9 cellular contexts compared by ENCODE assay signal in the genomic region with DNA sequence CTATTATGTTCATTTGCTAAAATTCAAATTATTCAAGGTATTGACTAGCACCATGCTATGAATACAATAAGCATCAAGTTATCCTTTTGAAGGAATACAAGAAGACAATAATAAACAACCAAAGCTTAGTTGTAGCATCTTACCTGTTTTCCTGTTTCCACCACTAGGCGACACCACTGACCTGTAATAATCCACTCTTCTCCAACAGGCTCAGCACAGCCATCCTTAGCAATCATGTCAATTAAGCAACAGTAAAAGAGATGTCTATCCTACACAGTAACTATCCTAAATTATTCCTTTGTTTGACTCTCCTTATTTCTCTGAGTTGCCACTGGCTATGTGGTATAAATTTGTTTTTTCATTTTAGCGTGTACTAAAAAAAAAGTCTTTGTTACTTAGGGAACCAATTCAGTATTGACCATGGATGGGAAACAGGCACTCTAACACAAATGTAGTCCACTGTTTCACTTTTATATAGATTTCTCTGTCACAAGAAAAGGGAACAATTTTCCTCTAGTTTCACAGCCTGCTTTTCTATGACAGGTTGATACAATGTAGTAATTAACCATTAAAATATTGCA. TPM values are rescaled to one million over a fixed set of nuclear protein-coding genes. Genes with fewer than 3 reads are reported as not detected.
DNase-seq lines count a peak whose midpoint lies in the region; ATAC-seq, FAIRE-seq and TF ChIP-seq lines count a peak whose summit lies in the region.
"Had no signal": no experiment of that assay in that cellular context is flagged by ENCODE, and none has a peak within 500 bp of the region (broad histone marks: within the 10 kb centered on the region; RNA-seq: fewer than 3 reads in every experiment).

No MANE protein-coding gene starts in this region.

- H4K20me1 ChIP-seq in K562 (replicated peaks; ENCODE audit: control insufficient read depth, insufficient read depth, low read length), result no peaks in the 10 kb centered on the region

- H3K9me1 ChIP-seq in K562 (ENCODE audit: control insufficient read depth, insufficient read depth, low read length), result no peaks in the 10 kb centered on the region

- CTCF ChIA-PET in K562 (lab: Yijun Ruan, JAX; ENCODE audit: low intra/inter-chr PET ratio), result interaction anchor here (0.6 to 1.1 kb wide), 2 partner anchors 175 to 186 kb away, joined by 3 to 5 read pairs; no protein-coding TSS in a partner anchor

- TF ChIP-seq CTCF in CD14-positive monocyte (IDR thresholded peaks at IDR 0.05), result peak; percentile 21
- TF ChIP-seq CTCF in K562 (IDR thresholded peaks at IDR 0.05 in 2 of 3, conservative IDR thresholded peaks at IDR 0.05 in 1 of 3; ENCODE audit: insufficient read depth in 2 of 3, low read depth in 1 of 3, low read length in 3 of 3), result peak; percentile 55 to 70 (median 61); a peak in 5 of 6 replicates
- peak in 5 of 7 experiments; percentile 44 to 78 (median 69) for TF ChIP-seq CTCF in stomach (IDR thresholded peaks at IDR 0.05)

- H3K9me3 ChIP-seq in K562 (replicated peaks; ENCODE audit: control insufficient read depth, insufficient read depth, low read depth, low read length) (no peaks in the 10 kb centered on the region), stomach (no peaks in the 10 kb centered on the region)

- no peaks in the 10 kb centered on the region for H3K79me2 ChIP-seq in K562 (ENCODE audit: control insufficient read depth, insufficient read depth, low read length)

- FAIRE-seq in GM18507 (lab: Jason Lieb, UNC) (peak; percentile 70), K562 (lab: Jason Lieb, UNC) (peak; percentile 23)

- H3K4me2 ChIP-seq in K562 (ENCODE audit: insufficient read depth, low read length), result no peak overlapping the region

- POLR2A ChIA-PET in K562 (lab: Yijun Ruan, JAX), result interaction anchor here (0.6 kb wide), 2 partner anchors 23 to 187 kb away, joined by 3 to 4 read pairs; no protein-coding TSS in a partner anchor

- DNase-seq in CD14-positive monocyte (ENCODE audit: low spot score), result no peak
- DNase-seq in GM18507 (ENCODE audit: extremely low spot score, insufficient read length, low read depth), result no peak
- peak; percentile 32 for DNase-seq in NCI-H510A (lab: John Stamatoyannopoulos, UW)
- DNase-seq in K562 (ENCODE audit: extremely low read depth in 1 of 4, low spot score in 3 of 4), result peak; percentile 10 to 51 (median 18)
- DNase-seq in iPS-NIHi11 (ENCODE audit: low spot score), result peak; percentile 49
- no peak for DNase-seq in stomach
- no peak for DNase-seq in activated T-helper 2 cell treated with anti-CD3 and anti-CD28 coated beads, Interferon-gamma antibody, Interleukin-2, Interleukin-4, amounts not matched to agents 10 μg/mL and 5 μg/mL and 100 μg/mL, durations not matched to agents 14 hours and 24 hours and 36 hours (ENCODE audit: low spot score)

- no peaks in the 10 kb centered on the region for H3K36me3 ChIP-seq in K562 (ENCODE audit: control insufficient read depth, insufficient read depth, low read length)
- no peaks in the 10 kb centered on the region for H3K36me3 ChIP-seq in stomach

- no peak for TF ChIP-seq POLR2A in K562 (conservative IDR thresholded peaks at IDR 0.05)
- TF ChIP-seq POLR2A in stomach (IDR thresholded peaks at IDR 0.05), result no peak

- no peak overlapping the region for H3K9ac ChIP-seq in K562 (ENCODE audit: insufficient read depth in 1 of 2, low read depth in 2 of 2, low read length in 2 of 2)

- H3K9me3 Mint-ChIP-seq in CD14-positive monocyte, result peaks cover 0 to 2% (median 0%) of the 10 kb centered on the region in 7 donors
- H3K9me3 Mint-ChIP-seq in activated T-helper 2 cell treated with anti-CD3 and anti-CD28 coated beads, Interferon-gamma antibody, Interleukin-2, Interleukin-4, amounts not matched to agents 10 μg/mL and 5 μg/mL and 100 μg/mL, durations not matched to agents 14 hours and 24 hours and 36 hours, result no peaks in the 10 kb centered on the region

- no peak overlapping the region for H3K27ac ChIP-seq in K562 (ENCODE audit: extremely low read depth, low read depth, low read length)
- H3K27ac ChIP-seq in stomach, result no peak overlapping the region
- H3K27ac ChIP-seq: skin epidermis had no signal

- TF ChIP-seq RAD21 in K562 (CRISPR knock-in tag; conservative IDR thresholded peaks at IDR 0.05 in 1 of 2, IDR thresholded peaks at IDR 0.05 in 1 of 2), result peak; percentile 61 to 81

- H3K4me1 ChIP-seq in K562 (replicated peaks in 1 of 2; ENCODE audit: control insufficient read depth in 2 of 2, insufficient read depth in 2 of 2, low read length in 2 of 2) (no peaks in the 10 kb centered on the region), stomach (peaks cover 0 to 6% (median 0%) of the 10 kb centered on the region in 4 donors)

- TF ChIP-seq EP300 in K562 (IDR thresholded peaks at IDR 0.05; ENCODE audit: low read length) (no peak), stomach (IDR thresholded peaks at IDR 0.05) (no peak)

- WGBS in K562 (ENCODE audit: insufficient coverage, low coverage, missing lambda C conversion rate), result 0% methylated on average over 2 of the region's 2 CpGs
- 22 to 35% (median 27%) methylated on average over 2 of the region's 2 CpGs for WGBS in stomach, 5 donors

- no peaks in the 10 kb centered on the region for H3K4me1 Mint-ChIP-seq in CD14-positive monocyte
- H3K4me1 Mint-ChIP-seq in activated T-helper 2 cell treated with anti-CD3 and anti-CD28 coated beads, Interferon-gamma antibody, Interleukin-2, Interleukin-4, amounts not matched to agents 10 μg/mL and 5 μg/mL and 100 μg/mL, durations not matched to agents 14 hours and 24 hours and 36 hours (ENCODE audit: low read depth), result no peaks in the 10 kb centered on the region

- H2AFZ ChIP-seq in K562 (ENCODE audit: low read depth, low read length), result no peak overlapping the region

- H3K36me3 Mint-ChIP-seq in CD14-positive monocyte, result no peaks in the 10 kb centered on the region
- no peaks in the 10 kb centered on the region for H3K36me3 Mint-ChIP-seq in activated T-helper 2 cell treated with anti-CD3 and anti-CD28 coated beads, Interferon-gamma antibody, Interleukin-2, Interleukin-4, amounts not matched to agents 10 μg/mL and 5 μg/mL and 100 μg/mL, durations not matched to agents 14 hours and 24 hours and 36 hours (ENCODE audit: low read depth)

- H3K27me3 ChIP-seq in K562 (ENCODE audit: control insufficient read depth in 2 of 2, insufficient read depth in 2 of 2, low read length in 2 of 2), result no peaks in the 10 kb centered on the region; a peak in 1 of 5 replicates
- H3K27me3 ChIP-seq in stomach, result peaks cover 0 to 13% (median 0%) of the 10 kb centered on the region in 3 donors

- intact Hi-C loops in CD14-positive monocyte (cut with micrococcal nuclease), result no loop called here
- intact Hi-C loops in K562 (cut with micrococcal nuclease), result loop anchor here (1.0 to 2.0 kb wide), 2 partner anchors 176 to 340 kb away; no protein-coding TSS in a partner anchor
- intact Hi-C loops in stomach (cut with DNase I; ENCODE audit: low total_unique reads), result loop anchor here (10.0 kb wide), 1 partner anchor 344 kb away; no protein-coding TSS in a partner anchor
- intact Hi-C loops in activated T-helper 2 cell treated with anti-CD3 and anti-CD28 coated beads, Interferon-gamma antibody, Interleukin-2, Interleukin-4, amounts not matched to agents 10 μg/mL and 5 μg/mL and 100 μg/mL, durations not matched to agents 14 hours and 24 hours and 36 hours (cut with micrococcal nuclease), result loop anchor here (1.0 to 2.0 kb wide), 2 partner anchors 202 to 340 kb away; no protein-coding TSS in a partner anchor

- H3K27ac Mint-ChIP-seq in CD14-positive monocyte, result no peak overlapping the region
- no peak overlapping the region for H3K27ac Mint-ChIP-seq in activated T-helper 2 cell treated with anti-CD3 and anti-CD28 coated beads, Interferon-gamma antibody, Interleukin-2, Interleukin-4, amounts not matched to agents 10 μg/mL and 5 μg/mL and 100 μg/mL, durations not matched to agents 14 hours and 24 hours and 36 hours

- BruUV-seq in K562 (replicated peaks; lab: Mats Ljungman, UMichigan), result no TSS peak

- H3K27me3 Mint-ChIP-seq in CD14-positive monocyte (ENCODE audit: low read depth in 3 of 3), result peaks cover 5 to 7% (median 7%) of the 10 kb centered on the region in 3 donors
- H3K27me3 Mint-ChIP-seq in activated T-helper 2 cell treated with anti-CD3 and anti-CD28 coated beads, Interferon-gamma antibody, Interleukin-2, Interleukin-4, amounts not matched to agents 10 μg/mL and 5 μg/mL and 100 μg/mL, durations not matched to agents 14 hours and 24 hours and 36 hours (ENCODE audit: low read depth), result peaks cover 3% of the 10 kb centered on the region

- H3K4me3 ChIP-seq in K562 (no peak overlapping the region), stomach (no peak overlapping the region)
- H3K4me3 ChIP-seq: skin epidermis had no signal

- in situ Hi-C loops in K562 (cut with MboI), result loop anchor here (25.0 kb wide), 1 partner anchor 177 kb away; no protein-coding TSS in a partner anchor

- no peak overlapping the region for H3K4me3 Mint-ChIP-seq in CD14-positive monocyte
- H3K4me3 Mint-ChIP-seq in activated T-helper 2 cell treated with anti-CD3 and anti-CD28 coated beads, Interferon-gamma antibody, Interleukin-2, Interleukin-4, amounts not matched to agents 10 μg/mL and 5 μg/mL and 100 μg/mL, durations not matched to agents 14 hours and 24 hours and 36 hours (ENCODE audit: low read depth), result no peak overlapping the region

- ATAC-seq in HG03108 (IDR thresholded peaks at IDR 0.05; ENCODE audit: unreplicated experiment) (peak; percentile 59), K562 (peak; percentile 72)

RNA-seq across cellular contexts. Expression of a gene that starts 46.2 kb away (rescaled TPM):
- polyA plus RNA-seq in CD14-positive monocyte (not detected), K562 (2011; rRNA removed) (not detected in 2 replicates), K562 (2014; fragmentation: Illumina TruSeq; extraction: Trizol) (not detected in 2 replicates), K562 (2014; fragmentation: Nextera tagmentation; extraction: Ambion mirVana) (not detected), K562 (2014; rRNA removed) (not detected in 2 replicates), stomach (not detected)
- total RNA-seq in K562 (2011; cell fraction: chromatin; rRNA removed; ENCODE audit: low replicate concordance), result not detected in 2 replicates
- total RNA-seq in K562 (2011; cell fraction: nucleolus; rRNA removed), result not detected in 2 replicates
- total RNA-seq in K562 (2011; cell fraction: nucleoplasm; rRNA removed), result not detected in 2 replicates
- total RNA-seq in K562 (2014; rRNA removed) (not detected in 2 replicates), K562 (2014; rRNA removed; fragmentation: Illumina TruSeq; extraction: Trizol) (not detected in 2 replicates), K562 (2015; rRNA removed; fragmentation: Illumina TruSeq; extraction: Trizol) (not detected in 2 replicates), K562 (2021) (not detected in 2 replicates), stomach (under 1 TPM in 2 of 5 donors, not detected in 3; 0.45 to 0.73 TPM)
- polyA plus RNA-seq in K562 (2011; cell fraction: cytosol; rRNA removed), result not detected in 2 replicates
- polyA plus RNA-seq in K562 (2011; cell fraction: nucleus; rRNA removed), result not detected in 2 replicates
- not detected in 2 replicates for polyA plus RNA-seq in K562 (2012)
- polyA minus RNA-seq in K562 (2011; rRNA and poly(A)+ RNA removed), result not detected in 2 replicates
- polyA minus RNA-seq in K562 (2011; cell fraction: cytosol; rRNA and poly(A)+ RNA removed), result not detected in 2 replicates
- not detected in 2 replicates for polyA minus RNA-seq in K562 (2011; cell fraction: nucleus; rRNA and poly(A)+ RNA removed)
- not detected in 2 replicates for total RNA-seq in activated T-helper 2 cell treated with anti-CD3 and anti-CD28 coated beads, Interferon-gamma antibody, Interleukin-2, Interleukin-4, amounts not matched to agents 10 μg/mL and 5 μg/mL and 100 μg/mL, durations not matched to agents 14 hours and 24 hours and 36 hours

Comparison
In these comparisons a context has a peak if more than half of its experiments do, and no peak if none do; other contexts are left out.
1. DNase-seq: peak in NCI-H510A (single experiment), K562 (4 of 4) and iPS-NIHi11 (single experiment); none in CD14-positive monocyte (single experiment), GM18507 (single experiment), stomach (single experiment) and activated T-helper 2 cell treated with anti-CD3 and anti-CD28 coated beads, Interferon-gamma antibody, Interleukin-2, Interleukin-4, amounts not matched to agents 10 μg/mL and 5 μg/mL and 100 μg/mL, durations not matched to agents 14 hours and 24 hours and 36 hours (single experiment).
2. intact Hi-C loops: an anchor here in K562 (1.0 to 2.0 kb wide), stomach (10.0 kb wide) and activated T-helper 2 cell treated with anti-CD3 and anti-CD28 coated beads, Interferon-gamma antibody, Interleukin-2, Interleukin-4, amounts not matched to agents 10 μg/mL and 5 μg/mL and 100 μg/mL, durations not matched to agents 14 hours and 24 hours and 36 hours (1.0 to 2.0 kb wide); none called in CD14-positive monocyte.
3. Peak in every context shown above with its lines, with median percentiles within 50 percentile points of each other: CTCF ChIP-seq.